9 cellular contexts compared by ENCODE assay signal in genomic region chr1:155892801-155893200, GRCh38. TPM values are rescaled to one million over a fixed set of nuclear protein-coding genes. Genes with fewer than 3 reads are reported as not detected.
DNase-seq lines count a peak whose midpoint lies in the region; ATAC-seq lines count a peak whose summit lies in the region.
"Had no signal": no experiment of that assay in that cellular context is flagged by ENCODE, and none has a peak within 500 bp of the region (broad histone marks: within the 10 kb centered on the region; RNA-seq: fewer than 3 reads in every experiment).

No MANE protein-coding gene starts in this region.

- no peak overlapping the region for H3K4me3 Mint-ChIP-seq in T-helper 1 cell treated with Interleukin-12 subunit alpha and Interleukin-12 subunit beta and Interleukin-4 antibody, amounts not matched to agents 30 μg/mL and 1 μg/mL, for 36 hours
- H3K4me3 Mint-ChIP-seq in activated T-helper 17 cell treated with anti-CD3 and anti-CD28 coated beads, Interleukin-2, amount 50 U/mL, for 72 hours: peak overlapping the region; percentile 61
- H3K4me3 Mint-ChIP-seq: IgD-negative memory B cell had no signal

- no peaks in the 10 kb centered on the region for H3K27me3 Mint-ChIP-seq in T-helper 1 cell treated with Interleukin-12 subunit alpha and Interleukin-12 subunit beta and Interleukin-4 antibody, amounts not matched to agents 30 μg/mL and 1 μg/mL, for 36 hours (ENCODE audit: low read depth)
- no peaks in the 10 kb centered on the region for H3K27me3 Mint-ChIP-seq in activated T-helper 17 cell treated with anti-CD3 and anti-CD28 coated beads, Interleukin-2, amount 50 U/mL, for 72 hours
- H3K27me3 Mint-ChIP-seq: IgD-negative memory B cell had no signal

- peaks cover 12% of the 10 kb centered on the region for H3K4me1 Mint-ChIP-seq in T-helper 1 cell treated with Interleukin-12 subunit alpha and Interleukin-12 subunit beta and Interleukin-4 antibody, amounts not matched to agents 30 μg/mL and 1 μg/mL, for 36 hours (ENCODE audit: low read depth)
- H3K4me1 Mint-ChIP-seq in activated T-helper 17 cell treated with anti-CD3 and anti-CD28 coated beads, Interleukin-2, amount 50 U/mL, for 72 hours: peaks cover 7% of the 10 kb centered on the region
- H3K4me1 Mint-ChIP-seq: IgD-negative memory B cell had no signal

- peak overlapping the region; percentile 73 for H3K27ac Mint-ChIP-seq in T-helper 1 cell treated with Interleukin-12 subunit alpha and Interleukin-12 subunit beta and Interleukin-4 antibody, amounts not matched to agents 30 μg/mL and 1 μg/mL, for 36 hours
- peak overlapping the region; percentile 89 for H3K27ac Mint-ChIP-seq in activated T-helper 17 cell treated with anti-CD3 and anti-CD28 coated beads, Interleukin-2, amount 50 U/mL, for 72 hours
- H3K27ac Mint-ChIP-seq: IgD-negative memory B cell had no signal

- H3K36me3 Mint-ChIP-seq in T-helper 1 cell treated with Interleukin-12 subunit alpha and Interleukin-12 subunit beta and Interleukin-4 antibody, amounts not matched to agents 30 μg/mL and 1 μg/mL, for 36 hours (ENCODE audit: low read depth): peaks cover 8% of the 10 kb centered on the region
- H3K36me3 Mint-ChIP-seq in activated T-helper 17 cell treated with anti-CD3 and anti-CD28 coated beads, Interleukin-2, amount 50 U/mL, for 72 hours (ENCODE audit: low read depth): peaks cover 29% of the 10 kb centered on the region
- H3K36me3 Mint-ChIP-seq: IgD-negative memory B cell had no signal

- H3K9me3 Mint-ChIP-seq in T-helper 1 cell treated with Interleukin-12 subunit alpha and Interleukin-12 subunit beta and Interleukin-4 antibody, amounts not matched to agents 30 μg/mL and 1 μg/mL, for 36 hours: no peaks in the 10 kb centered on the region
- no peaks in the 10 kb centered on the region for H3K9me3 Mint-ChIP-seq in activated T-helper 17 cell treated with anti-CD3 and anti-CD28 coated beads, Interleukin-2, amount 50 U/mL, for 72 hours
- H3K9me3 Mint-ChIP-seq: IgD-negative memory B cell had no signal

- peak overlapping the region; percentile 3 for H3K27ac ChIP-seq in substantia nigra (ENCODE audit: low read depth, low read length, poor library complexity, severe bottlenecking)

- DNase-seq in T-helper 1 cell (no peak), glomerular endothelial cell (ENCODE audit: extremely low read depth, low read depth, low spot score) (peak; percentile 39), substantia nigra (lab: John Stamatoyannopoulos, UW) (no peak), SIG-M5 (lab: John Stamatoyannopoulos, UW) (no peak), GM19240 (ENCODE audit: insufficient read length, low spot score) (no peak)

- ATAC-seq in activated T-helper 17 cell treated with anti-CD3 and anti-CD28 coated beads, Interleukin-2, amount 50 U/mL, for 72 hours (replicated peaks): no peak
- no peak for ATAC-seq in GM18867 (IDR thresholded peaks at IDR 0.05; ENCODE audit: unreplicated experiment)

RNA-seq across cellular contexts. Expression of gene RIT1, which starts 18.3 kb away (rescaled TPM):
- 10 to 100 TPM; 28.1 to 79.8 TPM for total RNA-seq in activated T-helper 17 cell treated with anti-CD3 and anti-CD28 coated beads, Interleukin-2, amount 50 U/mL, for 72 hours
- total RNA-seq in glomerular endothelial cell: 53.6 and 60.8 TPM in 2 replicates

RNA-seq across cellular contexts. Expression of gene SYT11, which starts 33.4 kb away (rescaled TPM):
- 10 to 100 TPM; 36.7 to 61.9 TPM for total RNA-seq in activated T-helper 17 cell treated with anti-CD3 and anti-CD28 coated beads, Interleukin-2, amount 50 U/mL, for 72 hours
- 31.2 and 34.4 TPM in 2 replicates for total RNA-seq in glomerular endothelial cell

RNA-seq across cellular contexts. Expression of gene GON4L, which starts 35.8 kb away (rescaled TPM):
- total RNA-seq in activated T-helper 17 cell treated with anti-CD3 and anti-CD28 coated beads, Interleukin-2, amount 50 U/mL, for 72 hours: 10 to 100 TPM; 62.7 to 65.0 TPM
- total RNA-seq in glomerular endothelial cell: 28.0 and 34.2 TPM in 2 replicates

RNA-seq across cellular contexts. Expression of gene KHDC4, which starts 41.4 kb away (rescaled TPM):
- total RNA-seq in activated T-helper 17 cell treated with anti-CD3 and anti-CD28 coated beads, Interleukin-2, amount 50 U/mL, for 72 hours: 100 to 1,000 TPM in 1 of 2 donors, 10 to 100 TPM in 1; 67.5 to 109 TPM
- total RNA-seq in glomerular endothelial cell: 24.5 and 34.8 TPM in 2 replicates

RNA-seq across cellular contexts. Expression of gene RXFP4, which starts 48.6 kb away (rescaled TPM):
- not detected for total RNA-seq in activated T-helper 17 cell treated with anti-CD3 and anti-CD28 coated beads, Interleukin-2, amount 50 U/mL, for 72 hours
- not detected in 2 replicates for total RNA-seq in glomerular endothelial cell
